20 cellular contexts compared by ENCODE assay signal in the genomic region with DNA sequence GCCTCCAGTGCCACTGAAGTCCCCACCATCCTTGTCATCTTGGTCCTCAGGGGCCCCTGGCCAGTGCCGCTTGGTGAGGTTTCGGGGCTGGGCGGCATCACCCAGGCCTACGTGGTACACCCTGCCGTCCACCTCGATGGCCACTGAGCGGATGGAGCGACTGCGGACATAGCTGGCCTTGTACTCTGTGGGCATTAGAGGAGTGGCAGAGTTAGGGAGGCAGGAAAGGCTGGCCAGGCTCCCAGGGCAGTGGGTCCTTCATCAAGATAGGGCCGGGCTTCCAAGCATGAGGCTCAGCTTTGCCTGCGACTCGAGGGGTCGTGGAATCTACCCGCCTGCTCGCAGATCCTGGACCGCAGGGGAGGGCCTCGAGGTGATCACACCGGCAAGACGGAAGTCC.
DNase-seq lines count a peak whose midpoint lies in the region; ATAC-seq, FAIRE-seq and TF ChIP-seq lines count a peak whose summit lies in the region.
"Had no signal": no experiment of that assay in that cellular context is flagged by ENCODE, and none has a peak within 500 bp of the region (broad histone marks: within the 10 kb centered on the region; RNA-seq: fewer than 3 reads in every experiment).

No MANE protein-coding gene starts in this region.

- peaks cover 24% of the 10 kb centered on the region for H4K20me1 ChIP-seq in K562 (replicated peaks; ENCODE audit: control insufficient read depth, insufficient read depth, low read length)

- H2AFZ ChIP-seq in K562 (ENCODE audit: low read depth, low read length): no peak overlapping the region
- H2AFZ ChIP-seq in trophoblast cell (ENCODE audit: insufficient read depth, low read length, poor library complexity): no peak overlapping the region

- in situ Hi-C loops in K562 (cut with MboI): no loop called here

- intact Hi-C loops in Caco-2 (cut with micrococcal nuclease; ENCODE audit: unreplicated experiment): no loop called here
- intact Hi-C loops in K562 (cut with micrococcal nuclease): no loop called here

- peak overlapping the region; percentile 11 for H3K14ac ChIP-seq in trophoblast cell (ENCODE audit: low read length)

- peak; percentile 17 for TF ChIP-seq POLR2A in GM19193 (IDR thresholded peaks at IDR 0.05; ENCODE audit: extremely low read depth, insufficient read depth, insufficient read length)
- no peak for TF ChIP-seq POLR2A in K562 (conservative IDR thresholded peaks at IDR 0.05)
- TF ChIP-seq POLR2A in tibial nerve (IDR thresholded peaks at IDR 0.05): no peak

- H3K27me3 ChIP-seq in Caco-2 (replicated peaks; ENCODE audit: control insufficient read depth, insufficient read depth, low read length) (no peaks in the 10 kb centered on the region), K562 (ENCODE audit: control insufficient read depth in 2 of 2, insufficient read depth in 2 of 2, low read length in 2 of 2) (peaks cover 59 to 65% of the 10 kb centered on the region in 2 experiments), trophoblast cell (ENCODE audit: insufficient read depth, low read length) (no peaks in the 10 kb centered on the region), tibial nerve (no peaks in the 10 kb centered on the region)

- no peaks in the 10 kb centered on the region for H3K27me3 Mint-ChIP-seq in Caco-2 (ENCODE audit: insufficient read depth, unreplicated experiment)
- no peaks in the 10 kb centered on the region for H3K27me3 Mint-ChIP-seq in natural killer cell treated with Interleukin-12 subunit alpha and Interleukin-12 subunit beta and Interleukin-15 and Interleukin-18, amount 100 ng/mL, for 72 hours

- DNase-seq in Caco-2 (peak in 1 of 2 experiments; percentile 48), K562 (ENCODE audit: extremely low read depth in 1 of 4, low spot score in 3 of 4) (no peak), trophoblast cell (no peak), DMS79 treated with DMSO at 0.1 percent for 48 hours (lab: John Stamatoyannopoulos, UW) (no peak), tibial nerve (ENCODE audit: low spot score in 2 of 2) (no peak)
- no peak for DNase-seq in natural killer cell treated with Interleukin-12 subunit alpha and Interleukin-12 subunit beta and Interleukin-15 and Interleukin-18, amount 100 ng/mL, for 72 hours (ENCODE audit: low spot score)
- DNase-seq: ACHN; C1 segment of cervical spinal cord; CD8-positive, alpha-beta memory T cell; HCEC 1CT; NCI-H1092 treated with DMSO at 0.1 percent for 48 hours; NCI-H2081; NCI-H2171 treated with DMSO at 0.1 percent for 48 hours; NCI-H748 treated with DMSO at 0.1 percent for 48 hours; NK-92 treated with Interleukin-12 subunit alpha and Interleukin-12 subunit beta, amount 100 ng/mL, for 24 hours; SIG-M5 had no signal

- no peaks in the 10 kb centered on the region for H3K9me3 Mint-ChIP-seq in Caco-2 (ENCODE audit: unreplicated experiment)
- H3K9me3 Mint-ChIP-seq in natural killer cell treated with Interleukin-12 subunit alpha and Interleukin-12 subunit beta and Interleukin-15 and Interleukin-18, amount 100 ng/mL, for 72 hours: no peaks in the 10 kb centered on the region
- H3K9me3 Mint-ChIP-seq: CD8-positive, alpha-beta memory T cell had no signal

- no peak overlapping the region for H3K23ac ChIP-seq in trophoblast cell (ENCODE audit: low read length)

- H3K4me3 ChIP-seq in Caco-2 (ENCODE audit: low read depth, low read length) (no peak overlapping the region), K562 (no peak overlapping the region), trophoblast cell (ENCODE audit: low read depth, low read length) (no peak overlapping the region), tibial nerve (no peak overlapping the region)

- no peak for TF ChIP-seq EP300 in K562 (IDR thresholded peaks at IDR 0.05; ENCODE audit: low read length)
- no peak for TF ChIP-seq EP300 in tibial nerve (IDR thresholded peaks at IDR 0.05)

- no peak for ATAC-seq in K562
- no peak for ATAC-seq in natural killer cell treated with Interleukin-12 subunit alpha and Interleukin-12 subunit beta and Interleukin-15 and Interleukin-18, amount 100 ng/mL, for 72 hours
- ATAC-seq: SK-N-SH treated with all-trans-retinoic acid at 6 μM for 48 hours had no signal

- CTCF ChIA-PET in Caco-2 (lab: Charles Lee): interaction anchor here (0.9 kb wide), 1 partner anchor 10 kb away, joined by 3 read pairs; no protein-coding TSS in a partner anchor
- CTCF ChIA-PET in K562 (lab: Yijun Ruan, JAX; ENCODE audit: low intra/inter-chr PET ratio): no interaction called here

- H2BK5ac ChIP-seq in trophoblast cell (ENCODE audit: low read depth, low read length, poor library complexity): no peak overlapping the region

- peak overlapping the region; percentile 11 for H4K12ac ChIP-seq in trophoblast cell (ENCODE audit: low read depth, low read length)

- TF ChIP-seq CTCF in Caco-2 (IDR thresholded peaks at IDR 0.05; ENCODE audit: insufficient read depth in 1 of 2, low read depth in 1 of 2, low read length in 1 of 2, severe bottlenecking in 1 of 2, unreplicated experiment in 1 of 2): no peak
- no peak for TF ChIP-seq CTCF in K562 (IDR thresholded peaks at IDR 0.05 in 2 of 3, conservative IDR thresholded peaks at IDR 0.05 in 1 of 3; ENCODE audit: insufficient read depth in 2 of 3, low read depth in 1 of 3, low read length in 3 of 3)
- no peak for TF ChIP-seq CTCF in tibial nerve (IDR thresholded peaks at IDR 0.05)

- H3K27ac ChIP-seq in K562 (ENCODE audit: extremely low read depth, low read depth, low read length): no peak overlapping the region
- no peak overlapping the region for H3K27ac ChIP-seq in trophoblast cell (ENCODE audit: low read depth, low read length)
- H3K27ac ChIP-seq in tibial nerve: no peak overlapping the region
- H3K27ac ChIP-seq: HL-60 had no signal

- H3K4me1 Mint-ChIP-seq in Caco-2 (ENCODE audit: low read depth, unreplicated experiment): peaks cover 8% of the 10 kb centered on the region
- peaks cover 0 to 9% of the 10 kb centered on the region in 2 donors for H3K4me1 Mint-ChIP-seq in natural killer cell treated with Interleukin-12 subunit alpha and Interleukin-12 subunit beta and Interleukin-15 and Interleukin-18, amount 100 ng/mL, for 72 hours (ENCODE audit: low read depth in 2 of 2)

- FAIRE-seq in K562 (lab: Jason Lieb, UNC): no peak
- FAIRE-seq: D721Med had no signal

- no TSS peak for BruUV-seq in Caco-2 (replicated peaks; lab: Mats Ljungman, UMichigan)
- no TSS peak for BruUV-seq in K562 (replicated peaks; lab: Mats Ljungman, UMichigan)

- H3K18ac ChIP-seq in trophoblast cell (ENCODE audit: low read length): no peak overlapping the region

- peaks cover 10% of the 10 kb centered on the region for H3K4me1 ChIP-seq in Caco-2
- H3K4me1 ChIP-seq in K562 (replicated peaks in 1 of 2; ENCODE audit: control insufficient read depth in 2 of 2, insufficient read depth in 2 of 2, low read length in 2 of 2): peaks cover 0 to 11% of the 10 kb centered on the region in 2 experiments; a peak in 2 of 5 replicates
- peaks cover 13 to 18% of the 10 kb centered on the region in 2 experiments for H3K4me1 ChIP-seq in trophoblast cell (ENCODE audit: control insufficient read depth in 1 of 2, insufficient read depth in 2 of 2, low read length in 2 of 2)
- H3K4me1 ChIP-seq in tibial nerve: peaks cover 0 to 12% (median 0%) of the 10 kb centered on the region in 4 donors

- H3K79me1 ChIP-seq in trophoblast cell (ENCODE audit: low read length): peaks cover 7% of the 10 kb centered on the region

- H3K9ac ChIP-seq in K562 (ENCODE audit: insufficient read depth in 1 of 2, low read depth in 2 of 2, low read length in 2 of 2): no peak overlapping the region
- H3K9ac ChIP-seq in trophoblast cell (ENCODE audit: low read length): no peak overlapping the region

- POLR2A ChIA-PET in Caco-2 (lab: Charles Lee) (interaction anchor here (0.6 kb wide), 1 partner anchor 345 kb away, joined by 8 read pairs; no protein-coding TSS in a partner anchor), K562 (lab: Yijun Ruan, JAX) (no interaction called here)

- H3K4me2 ChIP-seq in K562 (ENCODE audit: insufficient read depth, low read length): no peak overlapping the region
- no peak overlapping the region for H3K4me2 ChIP-seq in trophoblast cell (ENCODE audit: low read length)

- no peak overlapping the region for H4K8ac ChIP-seq in trophoblast cell (ENCODE audit: low read depth, low read length)

- peak overlapping the region; percentile 66 for H2BK12ac ChIP-seq in trophoblast cell (ENCODE audit: low read length)

- WGBS in K562 (ENCODE audit: insufficient coverage, low coverage, missing lambda C conversion rate): 19% methylated on average over 18 of the region's 19 CpGs
- no CpG with 5 or more reads among the region's 19 CpGs for WGBS in trophoblast cell (ENCODE audit: extremely low coverage, insufficient coverage, insufficient read length)
- WGBS in tibial nerve, 2 donors: 84 to 91% methylated on average over 18 to 19 of the region's 19 CpGs

- H3K4me3 Mint-ChIP-seq in Caco-2 (ENCODE audit: unreplicated experiment): no peak overlapping the region
- no peak overlapping the region for H3K4me3 Mint-ChIP-seq in natural killer cell treated with Interleukin-12 subunit alpha and Interleukin-12 subunit beta and Interleukin-15 and Interleukin-18, amount 100 ng/mL, for 72 hours
- H3K4me3 Mint-ChIP-seq: CD8-positive, alpha-beta memory T cell had no signal

- H3K27ac Mint-ChIP-seq in Caco-2 (ENCODE audit: unreplicated experiment): peak overlapping the region; percentile 20
- peak overlapping the region in 1 of 2 donors; percentile 41 for H3K27ac Mint-ChIP-seq in natural killer cell treated with Interleukin-12 subunit alpha and Interleukin-12 subunit beta and Interleukin-15 and Interleukin-18, amount 100 ng/mL, for 72 hours

- peak overlapping the region; percentile 5 for H4K91ac ChIP-seq in trophoblast cell (ENCODE audit: low read depth, low read length)

- H3K36me3 Mint-ChIP-seq in Caco-2 (ENCODE audit: insufficient read depth, unreplicated experiment): peaks cover 89% of the 10 kb centered on the region
- H3K36me3 Mint-ChIP-seq in natural killer cell treated with Interleukin-12 subunit alpha and Interleukin-12 subunit beta and Interleukin-15 and Interleukin-18, amount 100 ng/mL, for 72 hours: no peaks in the 10 kb centered on the region

- H3K36me3 ChIP-seq in Caco-2 (ENCODE audit: control insufficient read depth, insufficient read depth, low read length) (peaks cover 2% of the 10 kb centered on the region), K562 (ENCODE audit: control insufficient read depth, insufficient read depth, low read length) (no peaks in the 10 kb centered on the region), trophoblast cell (ENCODE audit: control insufficient read depth in 1 of 2, insufficient read depth in 2 of 2, low read length in 2 of 2) (peaks cover 31 to 35% of the 10 kb centered on the region in 2 experiments), tibial nerve (peaks cover 0 to 40% (median 0%) of the 10 kb centered on the region in 3 donors)

- H3K9me1 ChIP-seq in K562 (ENCODE audit: control insufficient read depth, insufficient read depth, low read length): no peaks in the 10 kb centered on the region

- H3K79me2 ChIP-seq in K562 (ENCODE audit: control insufficient read depth, insufficient read depth, low read length) (no peaks in the 10 kb centered on the region), trophoblast cell (ENCODE audit: control insufficient read depth, insufficient read depth, low read length, poor library complexity) (peaks cover 1% of the 10 kb centered on the region)

- TF ChIP-seq RAD21 in K562 (CRISPR knock-in tag; conservative IDR thresholded peaks at IDR 0.05 in 1 of 2, IDR thresholded peaks at IDR 0.05 in 1 of 2): no peak

- H2AK5ac ChIP-seq in trophoblast cell (ENCODE audit: low read length): peak overlapping the region; percentile 27

- H2BK120ac ChIP-seq in trophoblast cell (ENCODE audit: insufficient read depth, low read length, poor library complexity): peak overlapping the region; percentile 21

- no peaks in the 10 kb centered on the region for H3K9me3 ChIP-seq in Caco-2
- no peaks in the 10 kb centered on the region for H3K9me3 ChIP-seq in K562 (replicated peaks; ENCODE audit: control insufficient read depth, insufficient read depth, low read depth, low read length)
- peaks cover 3% of the 10 kb centered on the region for H3K9me3 ChIP-seq in trophoblast cell (ENCODE audit: insufficient read depth, low read depth, low read length)
- H3K9me3 ChIP-seq in tibial nerve: no peaks in the 10 kb centered on the region

- H3K4ac ChIP-seq in trophoblast cell (ENCODE audit: low read depth, low read length): no peak overlapping the region
